1 cellular context compared by ENCODE assay signal in genomic region chr2:42178335-42178734, GRCh38.
TF ChIP-seq lines count a peak whose summit lies in the region.

No MANE protein-coding gene starts in this region.

TF ChIP-seq in GM23338, 12 proteins besides CTCF, POLR2A, EP300 and RAD21 (continued from another document):
- TF ChIP-seq ETS1 (IDR thresholded peaks at IDR 0.05) (no peak), CREB1 (CRISPR knock-in tag; IDR thresholded peaks at IDR 0.05; ENCODE audit: low read depth) (no peak), POLR2AphosphoS5 (IDR thresholded peaks at IDR 0.05; ENCODE audit: low read depth) (no peak), EZH2 (IDR thresholded peaks at IDR 0.05; ENCODE audit: low read depth, unreplicated experiment) (no peak), NANOG (IDR thresholded peaks at IDR 0.05; ENCODE audit: borderline replicate concordance) (no peak), ZNF462 (CRISPR knock-in tag; IDR thresholded peaks at IDR 0.05) (no peak), REST (IDR thresholded peaks at IDR 0.05; ENCODE audit: unreplicated experiment) (no peak)
